In genomic region chr2:102315850-102316370, GRCh38 we compare ENCODE assay signal across 29 cellular contexts. TPM values are rescaled to one million over a fixed set of nuclear protein-coding genes. Genes with fewer than 3 reads are reported as not detected.
"Had no signal": no experiment of that assay in that cellular context is flagged by ENCODE, and none has a peak within 500 bp of the region (broad histone marks: within the 10 kb centered on the region; RNA-seq: fewer than 3 reads in every experiment).

No MANE protein-coding gene starts in this region.

- H3K9me3 ChIP-seq: esophagus muscularis mucosa, mucosa of descending colon, right lobe of liver, suprapubic skin, transverse colon, upper lobe of right lung, uterus had no signal

- H3K27ac ChIP-seq: coronary artery, esophagus muscularis mucosa, parathyroid adenoma, right lobe of liver, suprapubic skin, transverse colon, upper lobe of right lung, uterus had no signal

- H3K27ac Mint-ChIP-seq: immature natural killer cell; memory B cell; naive B cell; progenitor cell of endocrine pancreas; stimulated activated naive CD8-positive, alpha-beta T cell treated with anti-CD3 and anti-CD28 coated beads, Interleukin-15, amount 100 ng/mL, for 72 hours had no signal

- H3K9me3 Mint-ChIP-seq: immature natural killer cell; memory B cell; naive B cell; natural killer cell treated with Interleukin-12 subunit alpha and Interleukin-12 subunit beta and Interleukin-15 and Interleukin-18, amount 100 ng/mL, for 72 hours; stimulated activated naive CD8-positive, alpha-beta T cell treated with anti-CD3 and anti-CD28 coated beads, Interleukin-15, amount 100 ng/mL, for 72 hours had no signal

- H3K36me3 ChIP-seq: esophagus muscularis mucosa, right lobe of liver, suprapubic skin, transverse colon, upper lobe of right lung, uterus had no signal

- DNase-seq: dermis blood vessel endothelial cell; effector memory CD4-positive, alpha-beta T cell; foreskin melanocyte; hypothalamus; immature natural killer cell; islet precursor cell; mucosa of descending colon; naive B cell; right lobe of liver; stimulated activated CD4-positive, alpha-beta T cell treated with anti-CD3 and anti-CD28 coated beads, Interleukin-12 subunit alpha, Interleukin-12 subunit beta, amount 100 ng/mL, for 4 hours; stimulated activated CD4-positive, alpha-beta T cell treated with anti-CD3 and anti-CD28 coated beads, Interleukin-1b, Interleukin-23, amount 100 ng/mL, for 48 hours; stimulated activated CD4-positive, alpha-beta T cell treated with anti-CD3 and anti-CD28 coated beads, Interleukin-4, amount 100 ng/mL, for 1 hour; stimulated activated CD8-positive, alpha-beta memory T cell treated with anti-CD3 and anti-CD28 coated beads, Interleukin-4, amount 100 ng/mL, for 48 hours; stimulated activated naive CD4-positive, alpha-beta T cell; stimulated activated naive CD8-positive, alpha-beta T cell treated with anti-CD3 and anti-CD28 coated beads, Interleukin-15, amount 100 ng/mL, for 72 hours; transverse colon; upper lobe of right lung; uterus had no signal

- H3K4me1 ChIP-seq: esophagus muscularis mucosa, parathyroid adenoma, right lobe of liver, suprapubic skin, transverse colon, upper lobe of right lung, uterus had no signal

- H3K4me3 Mint-ChIP-seq: immature natural killer cell; memory B cell; naive B cell; natural killer cell treated with Interleukin-12 subunit alpha and Interleukin-12 subunit beta and Interleukin-15 and Interleukin-18, amount 100 ng/mL, for 72 hours; neural crest cell; stimulated activated naive CD8-positive, alpha-beta T cell treated with anti-CD3 and anti-CD28 coated beads, Interleukin-15, amount 100 ng/mL, for 72 hours had no signal

- H3K4me1 Mint-ChIP-seq: memory B cell, naive B cell, neural crest cell had no signal

- H3K27me3 Mint-ChIP-seq: natural killer cell treated with Interleukin-12 subunit alpha and Interleukin-12 subunit beta and Interleukin-15 and Interleukin-18, amount 100 ng/mL, for 72 hours; progenitor cell of endocrine pancreas; stimulated activated naive CD8-positive, alpha-beta T cell treated with anti-CD3 and anti-CD28 coated beads, Interleukin-15, amount 100 ng/mL, for 72 hours had no signal

- H3K4me3 ChIP-seq: coronary artery, esophagus muscularis mucosa, lung, mucosa of descending colon, right lobe of liver, smooth muscle cell, suprapubic skin, transverse colon, upper lobe of right lung, uterus had no signal

- H3K36me3 Mint-ChIP-seq: immature natural killer cell, memory B cell, naive B cell had no signal

- H3K27me3 ChIP-seq: esophagus muscularis mucosa, right lobe of liver, suprapubic skin, transverse colon, upper lobe of right lung, uterus had no signal

- H3K9ac ChIP-seq: parathyroid adenoma had no signal

RNA-seq across cellular contexts. Expression of gene IL1RL1, which starts 4.5 kb away (rescaled TPM):
- total RNA-seq: chondrocyte, neural crest cell, progenitor cell of endocrine pancreas had no signal

RNA-seq across cellular contexts. Expression of gene IL18R1, which starts 39.7 kb away (rescaled TPM):
- total RNA-seq: neural crest cell had no signal
